In genomic region chr14:69498286-69498685, GRCh38 we compare ENCODE assay signal across 4 cellular contexts. TPM values are rescaled to one million over a fixed set of nuclear protein-coding genes. Genes with fewer than 3 reads are reported as not detected.
"Had no signal": no experiment of that assay in that cellular context is flagged by ENCODE, and none has a peak within 500 bp of the region (broad histone marks: within the 10 kb centered on the region; RNA-seq: fewer than 3 reads in every experiment).

No MANE protein-coding gene starts in this region.

RNA-seq across cellular contexts. Expression of gene PLEKHD1, which starts 13.8 kb away (rescaled TPM):
- total RNA-seq: GM23248, H4, HepG2, HT-29 had no signal
- polyA plus RNA-seq: GM23248 had no signal
